ENCODE assay signal across 1 cellular context in genomic region chr10:29131952-29132820, GRCh38.
TF ChIP-seq lines count a peak whose summit lies in the region.

No MANE protein-coding gene starts in this region.

TF ChIP-seq in K562, 482 proteins besides CTCF, POLR2A, EP300 and RAD21 (continued from another document and continues in another):
- no peak for TF ChIP-seq TAF15 (IDR thresholded peaks at IDR 0.05; ENCODE audit: low read depth, low read length)
- no peak for TF ChIP-seq HDAC8 (tag; IDR thresholded peaks at IDR 0.05)
- TF ChIP-seq ARID3B (CRISPR knock-in tag; IDR thresholded peaks at IDR 0.05; ENCODE audit: borderline replicate concordance), result no peak
- TF ChIP-seq ZNF57 (CRISPR knock-in tag; IDR thresholded peaks at IDR 0.05), result no peak
- no peak for TF ChIP-seq CEBPB (tag; IDR thresholded peaks at IDR 0.05)
- TF ChIP-seq PHF21A (IDR thresholded peaks at IDR 0.05; ENCODE audit: borderline replicate concordance, low read depth), result no peak
- no peak for TF ChIP-seq PURB (CRISPR knock-in tag; IDR thresholded peaks at IDR 0.05; ENCODE audit: low read depth)
- TF ChIP-seq ELK3 (CRISPR knock-in tag; IDR thresholded peaks at IDR 0.05), result no peak
- no peak for TF ChIP-seq SNAPC5 (CRISPR knock-in tag; IDR thresholded peaks at IDR 0.05)
- TF ChIP-seq NCOA1 (IDR thresholded peaks at IDR 0.05; ENCODE audit: low read depth), result peak; percentile 61; the same call in 1 of the 2 replicates
- TF ChIP-seq GABPB1 (CRISPR knock-in tag; IDR thresholded peaks at IDR 0.05), result no peak
- TF ChIP-seq ZFP91 (CRISPR knock-in tag; IDR thresholded peaks at IDR 0.05), result no peak
- TF ChIP-seq SP1 (CRISPR knock-in tag; IDR thresholded peaks at IDR 0.05), result no peak
- TF ChIP-seq TFAP4 (CRISPR knock-in tag; IDR thresholded peaks at IDR 0.05; ENCODE audit: borderline replicate concordance), result peak; percentile 66; the same call in 1 of the 2 replicates
- no peak for TF ChIP-seq SRSF1 (IDR thresholded peaks at IDR 0.05; ENCODE audit: low read depth, low read length)
- no peak for TF ChIP-seq ZNF780A (CRISPR knock-in tag; IDR thresholded peaks at IDR 0.05)
- no peak for TF ChIP-seq ZNF280A (IDR thresholded peaks at IDR 0.05; ENCODE audit: low read depth, partially characterized antibody)
- peak; percentile 56; the same call in 1 of the 2 replicates for TF ChIP-seq CREM (IDR thresholded peaks at IDR 0.05; ENCODE audit: low read depth)
- no peak for TF ChIP-seq CHD4 (IDR thresholded peaks at IDR 0.05; ENCODE audit: insufficient read depth, insufficient replicate concordance, low read depth, low read length, poor library complexity, severe bottlenecking)
- no peak for TF ChIP-seq SREBF1 (IDR thresholded peaks at IDR 0.05; ENCODE audit: borderline replicate concordance, low read depth, low read length)
- no peak for TF ChIP-seq HMG20A (CRISPR knock-in tag; conservative IDR thresholded peaks at IDR 0.05)
- TF ChIP-seq MEF2D (tag; conservative IDR thresholded peaks at IDR 0.05; ENCODE audit: low read depth), result 0 out of 2 replicates have a peak, but pooled peaks have one; percentile 19
- TF ChIP-seq MYNN (IDR thresholded peaks at IDR 0.05), result no peak; the same call in 1 of the 2 replicates
- no peak for TF ChIP-seq MYNN (CRISPR knock-in tag; IDR thresholded peaks at IDR 0.05)
- no peak for TF ChIP-seq BRF2 (IDR thresholded peaks at IDR 0.05; ENCODE audit: borderline replicate concordance, insufficient read depth, insufficient read length)
- TF ChIP-seq NCOA2 (IDR thresholded peaks at IDR 0.05; ENCODE audit: partially characterized antibody in 2 of 2), result no peak
- no peak for TF ChIP-seq NR2F6 (CRISPR knock-in tag; IDR thresholded peaks at IDR 0.05)
- no peak for TF ChIP-seq BRD9 (IDR thresholded peaks at IDR 0.05; ENCODE audit: low read depth, partially characterized antibody)
- TF ChIP-seq YBX1 (IDR thresholded peaks at IDR 0.05), result no peak
- TF ChIP-seq ZNF143 (CRISPR knock-in tag; IDR thresholded peaks at IDR 0.05), result no peak
- no peak for TF ChIP-seq OTX1 (CRISPR knock-in tag; IDR thresholded peaks at IDR 0.05)
- no peak for TF ChIP-seq E2F5 (CRISPR knock-in tag; IDR thresholded peaks at IDR 0.05)
- peak; percentile 73 for TF ChIP-seq PKNOX1 (IDR thresholded peaks at IDR 0.05)
- no peak for TF ChIP-seq HEY1 (CRISPR knock-in tag; IDR thresholded peaks at IDR 0.05; ENCODE audit: borderline replicate concordance)
- TF ChIP-seq ARID3A (IDR thresholded peaks at IDR 0.05; ENCODE audit: borderline replicate concordance, low read depth, low read length), result 0 out of 2 replicates have a peak, but pooled peaks have one; percentile 68
- no peak for TF ChIP-seq POLR3G (IDR thresholded peaks at IDR 0.05; ENCODE audit: extremely low read depth, insufficient read length, insufficient replicate concordance)
- TF ChIP-seq ZBTB9 (CRISPR knock-in tag; IDR thresholded peaks at IDR 0.05), result no peak
- TF ChIP-seq MEIS2 (IDR thresholded peaks at IDR 0.05; ENCODE audit: partially characterized antibody), result peak; percentile 96
- peak; percentile 72 for TF ChIP-seq GATA2 (CRISPR knock-in tag; IDR thresholded peaks at IDR 0.05)
- no peak for TF ChIP-seq SMARCA5 (IDR thresholded peaks at IDR 0.05)
- TF ChIP-seq HNRNPUL1 (IDR thresholded peaks at IDR 0.05; ENCODE audit: low read length), result no peak
- TF ChIP-seq EWSR1 (IDR thresholded peaks at IDR 0.05; ENCODE audit: borderline replicate concordance, low read depth, partially characterized antibody), result no peak
- peak; percentile 13; the same call in 1 of the 2 replicates for TF ChIP-seq ZKSCAN8 (CRISPR knock-in tag; IDR thresholded peaks at IDR 0.05)
- TF ChIP-seq HSF4 (CRISPR knock-in tag; IDR thresholded peaks at IDR 0.05; ENCODE audit: borderline replicate concordance), result no peak
- TF ChIP-seq CC2D1A (IDR thresholded peaks at IDR 0.05), result peak; percentile 47; the same call in 1 of the 2 replicates
- peak; percentile 53 for TF ChIP-seq RBFOX2 (IDR thresholded peaks at IDR 0.05; ENCODE audit: low read depth, low read length)
- 0 out of 2 replicates have a peak, but pooled peaks have one; percentile 61 for TF ChIP-seq NFATC3 (IDR thresholded peaks at IDR 0.05)
- TF ChIP-seq MCM7 (IDR thresholded peaks at IDR 0.05), result no peak
- no peak for TF ChIP-seq ZNF347 (CRISPR knock-in tag; IDR thresholded peaks at IDR 0.05; ENCODE audit: low read depth)
- TF ChIP-seq CBX5 (IDR thresholded peaks at IDR 0.05; ENCODE audit: borderline replicate concordance, low read depth), result no peak
- TF ChIP-seq MIER1 (IDR thresholded peaks at IDR 0.05; ENCODE audit: low read depth), result no peak
- TF ChIP-seq PRMT5 (CRISPR knock-in tag; IDR thresholded peaks at IDR 0.05), result no peak
- TF ChIP-seq ZNF41 (CRISPR knock-in tag; conservative IDR thresholded peaks at IDR 0.05), result no peak
- no peak for TF ChIP-seq KDM5B (IDR thresholded peaks at IDR 0.05; ENCODE audit: insufficient replicate concordance, low read depth, low read length)
- TF ChIP-seq MYBL2 (IDR thresholded peaks at IDR 0.05; ENCODE audit: low read depth), result no peak
- no peak for TF ChIP-seq MYBL2 (CRISPR knock-in tag; IDR thresholded peaks at IDR 0.05; ENCODE audit: borderline replicate concordance)
- peak; percentile 96 for TF ChIP-seq CBFA2T3 (IDR thresholded peaks at IDR 0.05)
- TF ChIP-seq KLF13 (tag; IDR thresholded peaks at IDR 0.05; ENCODE audit: borderline replicate concordance, low read depth), result no peak
- no peak for TF ChIP-seq FOXP4 (CRISPR knock-in tag; IDR thresholded peaks at IDR 0.05; ENCODE audit: borderline replicate concordance)
- no peak for TF ChIP-seq SP2 (IDR thresholded peaks at IDR 0.05; ENCODE audit: extremely low read depth, low read depth, low read length, poor library complexity, severe bottlenecking)
- TF ChIP-seq ZNF24 (IDR thresholded peaks at IDR 0.05), result peak; percentile 94
